21 cellular contexts compared by ENCODE assay signal in genomic region chr2:238398577-238398976, GRCh38. TPM values are rescaled to one million over a fixed set of nuclear protein-coding genes. Genes with fewer than 3 reads are reported as not detected.
DNase-seq lines count a peak whose midpoint lies in the region; ATAC-seq, FAIRE-seq and TF ChIP-seq lines count a peak whose summit lies in the region.
"Had no signal": no experiment of that assay in that cellular context is flagged by ENCODE, and none has a peak within 500 bp of the region (broad histone marks: within the 10 kb centered on the region; RNA-seq: fewer than 3 reads in every experiment).

No MANE protein-coding gene starts in this region.

- H3K36me3 ChIP-seq in HepG2 (replicated peaks in 1 of 2; ENCODE audit: control insufficient read depth in 1 of 2, insufficient read depth in 2 of 2, low read length in 2 of 2) (no peaks in the 10 kb centered on the region; a peak in 1 of 5 replicates), right lobe of liver (no peaks in the 10 kb centered on the region)

- no peaks in the 10 kb centered on the region for H3K9me3 Mint-ChIP-seq in brain
- no peaks in the 10 kb centered on the region for H3K9me3 Mint-ChIP-seq in nephron progenitor cell
- no peaks in the 10 kb centered on the region for H3K9me3 Mint-ChIP-seq in activated CD4-positive, alpha-beta memory T cell treated with anti-CD3 and anti-CD28 coated beads, Interleukin-2, amount 10 ng/mL, durations not matched to agents 7 days and 5 days
- H3K9me3 Mint-ChIP-seq in T-cell = no peaks in the 10 kb centered on the region
- H3K9me3 Mint-ChIP-seq: CD4-positive, alpha-beta T cell; IgD-negative memory B cell had no signal

- TF ChIP-seq EP300 in HepG2 (IDR thresholded peaks at IDR 0.05; ENCODE audit: low read depth in 2 of 2, low read length in 2 of 2) (no peak), HepG2 (CRISPR knock-in tag; IDR thresholded peaks at IDR 0.05; ENCODE audit: borderline replicate concordance) (no peak)

- CTCF ChIA-PET in HepG2 (lab: Yijun Ruan, JAX; ENCODE audit: low intra/inter-chr PET ratio, low total read pairs) (no interaction called here), T-cell (lab: Charles Lee) (no interaction called here)
- CTCF ChIA-PET in activated CD4-positive, alpha-beta memory T cell treated with anti-CD3 and anti-CD28 coated beads, Interleukin-2, amount 10 ng/mL, durations not matched to agents 7 days and 5 days (lab: Charles Lee) = no interaction called here

- no peaks in the 10 kb centered on the region for H3K27me3 Mint-ChIP-seq in brain
- no peaks in the 10 kb centered on the region for H3K27me3 Mint-ChIP-seq in nephron progenitor cell (ENCODE audit: low read depth, poor library complexity)
- H3K27me3 Mint-ChIP-seq in activated CD4-positive, alpha-beta memory T cell treated with anti-CD3 and anti-CD28 coated beads, Interleukin-2, amount 10 ng/mL, durations not matched to agents 7 days and 5 days = peaks cover 2% of the 10 kb centered on the region
- no peaks in the 10 kb centered on the region for H3K27me3 Mint-ChIP-seq in T-cell
- H3K27me3 Mint-ChIP-seq: CD4-positive, alpha-beta T cell; IgD-negative memory B cell had no signal

- no peak for FAIRE-seq in HepG2 (lab: Jason Lieb, UNC)
- FAIRE-seq: A204.1, D721Med had no signal

- H3K4me3 Mint-ChIP-seq in brain (peak overlapping the region in 1 of 5 experiments; percentile 46), nephron progenitor cell (no peak overlapping the region), T-cell (no peak overlapping the region)
- H3K4me3 Mint-ChIP-seq in activated CD4-positive, alpha-beta memory T cell treated with anti-CD3 and anti-CD28 coated beads, Interleukin-2, amount 10 ng/mL, durations not matched to agents 7 days and 5 days = no peak overlapping the region
- H3K4me3 Mint-ChIP-seq: CD4-positive, alpha-beta T cell; IgD-negative memory B cell had no signal

- H3K27me3 ChIP-seq in HepG2 (ENCODE audit: control insufficient read depth in 1 of 2, insufficient read depth in 2 of 2, low read length in 2 of 2) (no peaks in the 10 kb centered on the region), right lobe of liver (no peaks in the 10 kb centered on the region)
- H3K27me3 ChIP-seq: BLaER1 had no signal

- no peak for DNase-seq in HepG2 (ENCODE audit: low spot score)
- DNase-seq in right lobe of liver = no peak
- no peak for DNase-seq in nephron progenitor cell
- DNase-seq in NOMO-1 treated with DMSO at 0.1 percent for 48 hours (lab: John Stamatoyannopoulos, UW; ENCODE audit: unreplicated experiment) = no peak
- no peak for DNase-seq in activated CD4-positive, alpha-beta memory T cell treated with anti-CD3 and anti-CD28 coated beads, Interleukin-2, amount 10 ng/mL, durations not matched to agents 7 days and 5 days
- no peak for DNase-seq in T-cell
- DNase-seq: CD4-positive, alpha-beta T cell; DMS79; GF-D8; NCI-H1092 treated with DMSO at 0.1 percent for 48 hours; NCI-H1436; NCI-H187 treated with DMSO at 0.1 percent for 48 hours; NCI-H446 treated with DMSO at 0.1 percent for 48 hours; NCI-H526 treated with DMSO at 0.1 percent for 48 hours; RPMI8226; SHP77 had no signal

- H3K4me1 Mint-ChIP-seq in brain (peaks cover 18% of the 10 kb centered on the region), nephron progenitor cell (peaks cover 28% of the 10 kb centered on the region), T-cell (no peaks in the 10 kb centered on the region)
- H3K4me1 Mint-ChIP-seq in activated CD4-positive, alpha-beta memory T cell treated with anti-CD3 and anti-CD28 coated beads, Interleukin-2, amount 10 ng/mL, durations not matched to agents 7 days and 5 days = peaks cover 4% of the 10 kb centered on the region
- H3K4me1 Mint-ChIP-seq: IgD-negative memory B cell had no signal

- no peak for TF ChIP-seq CTCF in HepG2 (CRISPR knock-in tag; IDR thresholded peaks at IDR 0.05)
- TF ChIP-seq CTCF in right lobe of liver (IDR thresholded peaks at IDR 0.05) = no peak
- TF ChIP-seq CTCF in brain (conservative IDR thresholded peaks at IDR 0.05) = no peak
- no peak for TF ChIP-seq CTCF in nephron progenitor cell (IDR thresholded peaks at IDR 0.05)

- H3K4me1 ChIP-seq in HepG2 (ENCODE audit: insufficient read depth, low read length) (peaks cover 51% of the 10 kb centered on the region), right lobe of liver (no peaks in the 10 kb centered on the region)
- H3K4me1 ChIP-seq: BLaER1 had no signal

- in situ Hi-C loops in HepG2 (cut with HindIII; ENCODE audit: extremely low pct_ligation_motif_present, low pct_unique_long_range_greater_than_20kb) = no loop called here

- no peak overlapping the region for H3K9ac ChIP-seq in HepG2 (ENCODE audit: insufficient read depth, low read depth, low read length)
- H3K9ac ChIP-seq: BLaER1 had no signal

- H3K79me2 ChIP-seq in HepG2 (ENCODE audit: insufficient read depth, low read length) = no peaks in the 10 kb centered on the region

- H3K27ac Mint-ChIP-seq in brain = peak overlapping the region in 3 of 5 experiments; percentile 17 to 91 (median 46)
- H3K27ac Mint-ChIP-seq in nephron progenitor cell = peak overlapping the region; percentile 70
- no peak overlapping the region for H3K27ac Mint-ChIP-seq in activated CD4-positive, alpha-beta memory T cell treated with anti-CD3 and anti-CD28 coated beads, Interleukin-2, amount 10 ng/mL, durations not matched to agents 7 days and 5 days
- H3K27ac Mint-ChIP-seq in T-cell = no peak overlapping the region
- H3K27ac Mint-ChIP-seq: CD4-positive, alpha-beta T cell had no signal

- H2AFZ ChIP-seq in HepG2 (ENCODE audit: low read length) = no peak overlapping the region

- POLR2A ChIA-PET in HepG2 (lab: Yijun Ruan, JAX) (no interaction called here), T-cell (lab: Charles Lee) (no interaction called here)
- POLR2A ChIA-PET in activated CD4-positive, alpha-beta memory T cell treated with anti-CD3 and anti-CD28 coated beads, Interleukin-2, amount 10 ng/mL, durations not matched to agents 7 days and 5 days (lab: Charles Lee) = no interaction called here

- BruUV-seq in HepG2 (replicated peaks; lab: Mats Ljungman, UMichigan) = no TSS peak

- H3K4me3 ChIP-seq in HepG2 (replicated peaks in 1 of 3; ENCODE audit: insufficient read depth in 1 of 3, low read depth in 2 of 3, low read length in 3 of 3) (no peak overlapping the region), right lobe of liver (no peak overlapping the region)
- H3K4me3 ChIP-seq: BLaER1 had no signal

- H3K36me3 Mint-ChIP-seq in brain (peaks cover 31% of the 10 kb centered on the region), nephron progenitor cell (ENCODE audit: low read depth) (peaks cover 24% of the 10 kb centered on the region), T-cell (peaks cover 3% of the 10 kb centered on the region)
- H3K36me3 Mint-ChIP-seq in activated CD4-positive, alpha-beta memory T cell treated with anti-CD3 and anti-CD28 coated beads, Interleukin-2, amount 10 ng/mL, durations not matched to agents 7 days and 5 days (ENCODE audit: low read depth) = no peaks in the 10 kb centered on the region

- no peak for TF ChIP-seq RAD21 in HepG2 (CRISPR knock-in tag; IDR thresholded peaks at IDR 0.05)

- TF ChIP-seq POLR2A in HepG2 (IDR thresholded peaks at IDR 0.05; ENCODE audit: insufficient read depth in 1 of 2, low read depth in 2 of 2, low read length in 2 of 2) (no peak), right lobe of liver (IDR thresholded peaks at IDR 0.05) (no peak)

- ATAC-seq in HepG2 (no peak), right lobe of liver (no peak), T-cell (replicated peaks in 1 of 4) (no peak)

- peak overlapping the region; percentile 16 for H3K27ac ChIP-seq in HepG2 (ENCODE audit: extremely low read length, insufficient read depth, low read length)
- no peak overlapping the region for H3K27ac ChIP-seq in right lobe of liver
- H3K27ac ChIP-seq: BLaER1 had no signal

- H3K9me3 ChIP-seq in HepG2 (ENCODE audit: low read length) = no peaks in the 10 kb centered on the region
- no peaks in the 10 kb centered on the region for H3K9me3 ChIP-seq in right lobe of liver
- H3K9me3 ChIP-seq: BLaER1 had no signal

- WGBS in HepG2 (ENCODE audit: low lambda C conversion rate) = 82% methylated on average over 6 of the region's 6 CpGs
- 98% methylated on average over 5 of the region's 6 CpGs for WGBS in right lobe of liver (ENCODE audit: insufficient coverage, low coverage, low lambda C conversion rate, missing lambda C conversion rate)

- H3K4me2 ChIP-seq in HepG2 (ENCODE audit: low read depth, low read length) = 0 out of 2 replicates have a peak overlapping the region, but pooled peaks have one; percentile 1
- H3K4me2 ChIP-seq: BLaER1 had no signal

- no peaks in the 10 kb centered on the region for H4K20me1 ChIP-seq in HepG2 (ENCODE audit: insufficient read depth, low read length)
- H4K20me1 ChIP-seq: BLaER1 had no signal

- intact Hi-C loops in HepG2 (cut with micrococcal nuclease; ENCODE audit: unreplicated experiment) (no loop called here), right lobe of liver (cut with DNase I) (no loop called here)

RNA-seq across cellular contexts. Expression of gene ASB1, which starts 28.1 kb away (rescaled TPM):
- total RNA-seq in HepG2 (2016; rRNA removed; fragmentation: Illumina TruSeq; extraction: Trizol) = 47.5 and 48.6 TPM in 2 replicates
- 36.1 and 38.8 TPM in 2 replicates for total RNA-seq in HepG2 (2016; cell fraction: cytosol; rRNA removed; fragmentation: Illumina TruSeq; extraction: Trizol; ENCODE audit: low read depth)
- 42.9 and 49.7 TPM in 2 replicates for total RNA-seq in HepG2 (2016; cell fraction: insoluble cytoplasmic fraction; rRNA removed; fragmentation: Illumina TruSeq; extraction: Trizol)
- 46.0 and 48.9 TPM in 2 replicates for total RNA-seq in HepG2 (2016; cell fraction: membrane; rRNA removed; fragmentation: Illumina TruSeq; extraction: Trizol)
- total RNA-seq in HepG2 (2016; cell fraction: nucleus; rRNA removed; fragmentation: Illumina TruSeq; extraction: Trizol) = 36.1 and 43.2 TPM in 2 replicates
- 45.6 and 49.2 TPM in 2 replicates for polyA plus RNA-seq in HepG2 (2011; rRNA removed)
- 33.5 and 52.6 TPM in 2 replicates for polyA plus RNA-seq in HepG2 (2011; cell fraction: cytosol; rRNA removed)
- polyA plus RNA-seq in HepG2 (2011; cell fraction: nucleus; rRNA removed) = 151 and 167 TPM in 2 replicates
- polyA plus RNA-seq in HepG2 (2012) = 36.1 and 37.5 TPM in 2 replicates
- polyA plus RNA-seq in HepG2 (2016; cell fraction: cytosol; fragmentation: Illumina TruSeq; extraction: Trizol; ENCODE audit: low read depth) = 39.0 and 42.6 TPM in 2 replicates
- polyA plus RNA-seq in HepG2 (2016; cell fraction: insoluble cytoplasmic fraction; fragmentation: Illumina TruSeq; extraction: Trizol; ENCODE audit: low read depth) = 48.6 and 51.7 TPM in 2 replicates
- polyA plus RNA-seq in HepG2 (2016; cell fraction: membrane; fragmentation: Illumina TruSeq; extraction: Trizol; ENCODE audit: low read depth) = 45.0 and 48.7 TPM in 2 replicates
- 83.8 and 85.3 TPM in 2 replicates for polyA plus RNA-seq in HepG2 (2016; cell fraction: nucleus; fragmentation: Illumina TruSeq; extraction: Trizol; ENCODE audit: insufficient read depth, low read depth)
- polyA minus RNA-seq in HepG2 (2011; rRNA and poly(A)+ RNA removed; ENCODE audit: low replicate concordance) = 19.6 and 68.1 TPM in 2 replicates
- polyA minus RNA-seq in HepG2 (2011; cell fraction: cytosol; rRNA and poly(A)+ RNA removed) = 23.7 TPM in 2 replicates
- 45.2 and 49.1 TPM in 2 replicates for polyA minus RNA-seq in HepG2 (2011; cell fraction: nucleus; rRNA and poly(A)+ RNA removed)
- 10 to 100 TPM in 2 of 6 experiments, 1 to 10 TPM in 4; 6.3 to 18.2 (median 8.4) TPM for total RNA-seq in right lobe of liver
- 25.8 TPM for polyA plus RNA-seq in brain (ENCODE audit: insufficient read depth, low read depth, low replicate concordance)
- 10 to 100 TPM; 27.9 to 31.3 TPM for total RNA-seq in activated CD4-positive, alpha-beta memory T cell treated with anti-CD3 and anti-CD28 coated beads, Interleukin-2, amount 10 ng/mL, durations not matched to agents 7 days and 5 days
- 10 to 100 TPM; 28.6 to 44.1 (median 42.3) TPM for total RNA-seq in T-cell

Comparison
In these comparisons a context has a peak if more than half of its experiments do, and no peak if none do; other contexts are left out.
1. H3K27ac Mint-ChIP-seq: peak in brain (3 of 5) and nephron progenitor cell (single experiment); none in activated CD4-positive, alpha-beta memory T cell treated with anti-CD3 and anti-CD28 coated beads, Interleukin-2, amount 10 ng/mL, durations not matched to agents 7 days and 5 days (single experiment) and T-cell (0 of 2).